In genomic region chr9:127734747-127735529, GRCh38 we compare ENCODE assay signal across 1 cellular context.
TF ChIP-seq lines count a peak whose summit lies in the region.

Gene TOR2A, minus strand, starts transcription at chr9:127735294. Its CDS starts 24 bp downstream, at chr9:127735270.

TF ChIP-seq in HepG2, 621 proteins besides CTCF, POLR2A, EP300 and RAD21 (continued from another document and continues in another):
- TF ChIP-seq, protein P1, sequence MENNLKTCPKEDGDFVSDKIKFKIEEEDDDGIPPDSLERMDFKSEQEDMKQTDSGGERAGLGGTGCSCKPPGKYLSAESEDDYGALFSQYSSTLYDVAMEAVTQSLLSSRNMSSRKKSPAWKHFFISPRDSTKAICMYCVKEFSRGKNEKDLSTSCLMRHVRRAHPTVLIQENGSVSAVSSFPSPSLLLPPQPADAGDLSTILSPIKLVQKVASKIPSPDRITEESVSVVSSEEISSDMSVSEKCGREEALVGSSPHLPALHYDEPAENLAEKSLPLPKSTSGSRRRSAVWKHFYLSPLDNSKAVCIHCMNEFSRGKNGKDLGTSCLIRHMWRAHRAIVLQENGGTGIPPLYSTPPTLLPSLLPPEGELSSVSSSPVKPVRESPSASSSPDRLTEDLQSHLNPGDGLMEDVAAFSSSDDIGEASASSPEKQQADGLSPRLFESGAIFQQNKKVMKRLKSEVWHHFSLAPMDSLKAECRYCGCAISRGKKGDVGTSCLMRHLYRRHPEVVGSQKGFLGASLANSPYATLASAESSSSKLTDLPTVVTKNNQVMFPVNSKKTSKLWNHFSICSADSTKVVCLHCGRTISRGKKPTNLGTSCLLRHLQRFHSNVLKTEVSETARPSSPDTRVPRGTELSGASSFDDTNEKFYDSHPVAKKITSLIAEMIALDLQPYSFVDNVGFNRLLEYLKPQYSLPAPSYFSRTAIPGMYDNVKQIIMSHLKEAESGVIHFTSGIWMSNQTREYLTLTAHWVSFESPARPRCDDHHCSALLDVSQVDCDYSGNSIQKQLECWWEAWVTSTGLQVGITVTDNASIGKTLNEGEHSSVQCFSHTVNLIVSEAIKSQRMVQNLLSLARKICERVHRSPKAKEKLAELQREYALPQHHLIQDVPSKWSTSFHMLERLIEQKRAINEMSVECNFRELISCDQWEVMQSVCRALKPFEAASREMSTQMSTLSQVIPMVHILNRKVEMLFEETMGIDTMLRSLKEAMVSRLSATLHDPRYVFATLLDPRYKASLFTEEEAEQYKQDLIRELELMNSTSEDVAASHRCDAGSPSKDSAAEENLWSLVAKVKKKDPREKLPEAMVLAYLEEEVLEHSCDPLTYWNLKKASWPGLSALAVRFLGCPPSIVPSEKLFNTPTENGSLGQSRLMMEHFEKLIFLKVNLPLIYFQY (CRISPR knock-in tag; IDR thresholded peaks at IDR 0.05; ENCODE audit: borderline replicate concordance), result no peak
- TF ChIP-seq JARID2 (CRISPR knock-in tag; IDR thresholded peaks at IDR 0.05; ENCODE audit: insufficient replicate concordance) (no peak), ZFP90 (CRISPR knock-in tag; IDR thresholded peaks at IDR 0.05; ENCODE audit: borderline replicate concordance) (no peak; the same call in 1 of the 2 replicates), TEAD3 (CRISPR knock-in tag; optimal IDR thresholded peaks at IDR 0.05; ENCODE audit: borderline replicate concordance) (peak; percentile 59), ZNF10 (CRISPR knock-in tag; IDR thresholded peaks at IDR 0.05; ENCODE audit: borderline replicate concordance, low read depth) (no peak), EZH2 (conservative IDR thresholded peaks at IDR 0.05; ENCODE audit: low read depth, low read length) (no peak), STAG1 (CRISPR knock-in tag; IDR thresholded peaks at IDR 0.05) (peak; percentile 96), AFF4 (CRISPR knock-in tag; IDR thresholded peaks at IDR 0.05) (no peak), XBP1 (CRISPR knock-in tag; IDR thresholded peaks at IDR 0.05) (no peak), KLF6 (CRISPR knock-in tag; IDR thresholded peaks at IDR 0.05) (no peak; the same call in 1 of the 2 replicates), RORA (CRISPR knock-in tag; IDR thresholded peaks at IDR 0.05) (no peak), SP2 (CRISPR knock-in tag; IDR thresholded peaks at IDR 0.05) (0 out of 2 replicates have a peak, but pooled peaks have one; percentile 39), DNMT3B (CRISPR knock-in tag; conservative IDR thresholded peaks at IDR 0.05) (no peak), HES4 (CRISPR knock-in tag; IDR thresholded peaks at IDR 0.05; ENCODE audit: borderline replicate concordance) (no peak), BRCA1 (CRISPR knock-in tag; IDR thresholded peaks at IDR 0.05) (no peak), ATM (IDR thresholded peaks at IDR 0.05; ENCODE audit: borderline replicate concordance) (no peak), ZNF562 (CRISPR knock-in tag; IDR thresholded peaks at IDR 0.05; ENCODE audit: borderline replicate concordance) (no peak), THRA (CRISPR knock-in tag; IDR thresholded peaks at IDR 0.05; ENCODE audit: borderline replicate concordance) (0 out of 2 replicates have a peak, but pooled peaks have one; percentile 22), PBX3 (CRISPR knock-in tag; IDR thresholded peaks at IDR 0.05; ENCODE audit: borderline replicate concordance) (no peak), SOX6 (IDR thresholded peaks at IDR 0.05) (no peak), SOX6 (CRISPR knock-in tag; IDR thresholded peaks at IDR 0.05) (no peak), POGZ (CRISPR knock-in tag; IDR thresholded peaks at IDR 0.05) (no peak; the same call in 1 of the 2 replicates), SRF (IDR thresholded peaks at IDR 0.05; ENCODE audit: low read depth, low read length) (no peak), MXI1 (IDR thresholded peaks at IDR 0.05; ENCODE audit: borderline replicate concordance, low read depth, low read length) (peak; percentile 98), ZHX1 (CRISPR knock-in tag; IDR thresholded peaks at IDR 0.05; ENCODE audit: low read depth) (no peak), KAT7 (CRISPR knock-in tag; IDR thresholded peaks at IDR 0.05; ENCODE audit: borderline replicate concordance) (no peak), ZBTB7A (CRISPR knock-in tag; IDR thresholded peaks at IDR 0.05) (0 out of 2 replicates have a peak, but pooled peaks have one; percentile 12), ZNF317 (CRISPR knock-in tag; IDR thresholded peaks at IDR 0.05) (no peak), HNRNPUL1 (IDR thresholded peaks at IDR 0.05; ENCODE audit: low read depth, low read length) (no peak), ZNF790 (CRISPR knock-in tag; IDR thresholded peaks at IDR 0.05; ENCODE audit: borderline replicate concordance) (no peak)
- TF ChIP-seq, protein P2, sequence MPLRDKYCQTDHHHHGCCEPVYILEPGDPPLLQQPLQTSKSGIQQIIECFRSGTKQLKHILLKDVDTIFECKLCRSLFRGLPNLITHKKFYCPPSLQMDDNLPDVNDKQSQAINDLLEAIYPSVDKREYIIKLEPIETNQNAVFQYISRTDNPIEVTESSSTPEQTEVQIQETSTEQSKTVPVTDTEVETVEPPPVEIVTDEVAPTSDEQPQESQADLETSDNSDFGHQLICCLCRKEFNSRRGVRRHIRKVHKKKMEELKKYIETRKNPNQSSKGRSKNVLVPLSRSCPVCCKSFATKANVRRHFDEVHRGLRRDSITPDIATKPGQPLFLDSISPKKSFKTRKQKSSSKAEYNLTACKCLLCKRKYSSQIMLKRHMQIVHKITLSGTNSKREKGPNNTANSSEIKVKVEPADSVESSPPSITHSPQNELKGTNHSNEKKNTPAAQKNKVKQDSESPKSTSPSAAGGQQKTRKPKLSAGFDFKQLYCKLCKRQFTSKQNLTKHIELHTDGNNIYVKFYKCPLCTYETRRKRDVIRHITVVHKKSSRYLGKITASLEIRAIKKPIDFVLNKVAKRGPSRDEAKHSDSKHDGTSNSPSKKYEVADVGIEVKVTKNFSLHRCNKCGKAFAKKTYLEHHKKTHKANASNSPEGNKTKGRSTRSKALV (CRISPR knock-in tag; IDR thresholded peaks at IDR 0.05), result 0 out of 2 replicates have a peak, but pooled peaks have one; percentile 62
- TF ChIP-seq, protein P3, sequence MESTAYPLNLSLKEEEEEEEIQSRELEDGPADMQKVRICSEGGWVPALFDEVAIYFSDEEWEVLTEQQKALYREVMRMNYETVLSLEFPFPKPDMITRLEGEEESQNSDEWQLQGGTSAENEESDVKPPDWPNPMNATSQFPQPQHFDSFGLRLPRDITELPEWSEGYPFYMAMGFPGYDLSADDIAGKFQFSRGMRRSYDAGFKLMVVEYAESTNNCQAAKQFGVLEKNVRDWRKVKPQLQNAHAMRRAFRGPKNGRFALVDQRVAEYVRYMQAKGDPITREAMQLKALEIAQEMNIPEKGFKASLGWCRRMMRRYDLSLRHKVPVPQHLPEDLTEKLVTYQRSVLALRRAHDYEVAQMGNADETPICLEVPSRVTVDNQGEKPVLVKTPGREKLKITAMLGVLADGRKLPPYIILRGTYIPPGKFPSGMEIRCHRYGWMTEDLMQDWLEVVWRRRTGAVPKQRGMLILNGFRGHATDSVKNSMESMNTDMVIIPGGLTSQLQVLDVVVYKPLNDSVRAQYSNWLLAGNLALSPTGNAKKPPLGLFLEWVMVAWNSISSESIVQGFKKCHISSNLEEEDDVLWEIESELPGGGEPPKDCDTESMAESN (CRISPR knock-in tag; conservative IDR thresholded peaks at IDR 0.05), result peak; percentile 68
- TF ChIP-seq, protein P4, sequence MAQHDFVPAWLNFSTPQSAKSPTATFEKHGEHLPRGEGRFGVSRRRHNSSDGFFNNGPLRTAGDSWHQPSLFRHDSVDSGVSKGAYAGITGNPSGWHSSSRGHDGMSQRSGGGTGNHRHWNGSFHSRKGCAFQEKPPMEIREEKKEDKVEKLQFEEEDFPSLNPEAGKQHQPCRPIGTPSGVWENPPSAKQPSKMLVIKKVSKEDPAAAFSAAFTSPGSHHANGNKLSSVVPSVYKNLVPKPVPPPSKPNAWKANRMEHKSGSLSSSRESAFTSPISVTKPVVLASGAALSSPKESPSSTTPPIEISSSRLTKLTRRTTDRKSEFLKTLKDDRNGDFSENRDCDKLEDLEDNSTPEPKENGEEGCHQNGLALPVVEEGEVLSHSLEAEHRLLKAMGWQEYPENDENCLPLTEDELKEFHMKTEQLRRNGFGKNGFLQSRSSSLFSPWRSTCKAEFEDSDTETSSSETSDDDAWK (CRISPR knock-in tag; IDR thresholded peaks at IDR 0.05), result no peak
